28 cellular contexts compared by ENCODE assay signal in the genomic region with DNA sequence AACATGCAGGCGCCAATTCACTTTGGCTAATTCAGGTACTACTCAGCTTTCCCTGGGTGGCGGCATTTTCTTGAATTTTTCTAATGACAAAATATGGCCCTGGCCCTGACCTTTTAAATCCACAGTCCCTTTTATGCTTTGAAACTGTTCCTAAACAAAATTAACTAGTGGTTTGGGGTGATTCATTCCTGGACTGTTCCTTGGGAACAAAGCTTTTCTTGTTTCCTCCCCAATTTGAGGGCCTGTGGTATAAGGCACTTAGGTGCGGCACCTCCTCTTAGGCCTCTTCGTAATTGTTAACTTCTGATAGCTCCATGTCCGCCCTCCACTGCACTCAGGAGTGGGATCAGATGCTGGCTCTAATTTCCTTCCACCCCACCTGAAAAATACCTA. TPM values are rescaled to one million over a fixed set of nuclear protein-coding genes. Genes with fewer than 3 reads are reported as not detected.
DNase-seq lines count a peak whose midpoint lies in the region; FAIRE-seq and TF ChIP-seq lines count a peak whose summit lies in the region.
"Had no signal": no experiment of that assay in that cellular context is flagged by ENCODE, and none has a peak within 500 bp of the region (broad histone marks: within the 10 kb centered on the region; RNA-seq: fewer than 3 reads in every experiment).

No MANE protein-coding gene starts in this region.

- peaks cover 8% of the 10 kb centered on the region for H3K4me1 Mint-ChIP-seq in MCF 10A (ENCODE audit: insufficient read depth, unreplicated experiment)

- TF ChIP-seq POLR2A in breast epithelium (IDR thresholded peaks at IDR 0.05), result no peak

- no peak overlapping the region for H3K27ac ChIP-seq in breast epithelium
- peak overlapping the region; percentile 9 for H3K27ac ChIP-seq in layer of hippocampus (ENCODE audit: low read depth, low read length)
- H3K27ac ChIP-seq: A549, esophagus muscularis mucosa, gastroesophageal sphincter, HL-60 had no signal

- no TSS peak for BruUV-seq in MCF 10A (replicated peaks; lab: Mats Ljungman, UMichigan)

- H3K36me3 Mint-ChIP-seq in MCF 10A (ENCODE audit: insufficient read depth, unreplicated experiment), result peaks cover 6% of the 10 kb centered on the region

- H3K4me1 ChIP-seq in breast epithelium, result no peaks in the 10 kb centered on the region
- H3K4me1 ChIP-seq: A549, esophagus muscularis mucosa, gastroesophageal sphincter had no signal

- no peaks in the 10 kb centered on the region for H3K9me3 ChIP-seq in breast epithelium
- H3K9me3 ChIP-seq: A549, esophagus muscularis mucosa, gastroesophageal sphincter had no signal

- no peaks in the 10 kb centered on the region for H3K27me3 ChIP-seq in breast epithelium
- H3K27me3 ChIP-seq in layer of hippocampus (ENCODE audit: control insufficient read depth, insufficient read depth, low read length), result no peaks in the 10 kb centered on the region
- H3K27me3 ChIP-seq: esophagus muscularis mucosa, gastroesophageal sphincter had no signal

- H3K4me3 Mint-ChIP-seq in MCF 10A (ENCODE audit: unreplicated experiment), result no peak overlapping the region
- H3K4me3 Mint-ChIP-seq: activated CD8-positive, alpha-beta T cell treated with anti-CD3 and anti-CD28 coated beads for 36 hours; activated naive CD8-positive, alpha-beta T cell treated with anti-CD3 and anti-CD28 coated beads for 36 hours; endodermal cell had no signal

- POLR2A ChIA-PET in MCF 10A (lab: Yijun Ruan, JAX), result no interaction called here

- TF ChIP-seq CTCF in MCF 10A (IDR thresholded peaks at IDR 0.05; ENCODE audit: unreplicated experiment), result no peak
- no peak for TF ChIP-seq CTCF in breast epithelium (IDR thresholded peaks at IDR 0.05)

- no peaks in the 10 kb centered on the region for H3K9me3 Mint-ChIP-seq in MCF 10A (ENCODE audit: unreplicated experiment)
- H3K9me3 Mint-ChIP-seq: activated CD8-positive, alpha-beta T cell treated with anti-CD3 and anti-CD28 coated beads for 36 hours; activated naive CD8-positive, alpha-beta T cell treated with anti-CD3 and anti-CD28 coated beads for 36 hours; endodermal cell had no signal

- no peaks in the 10 kb centered on the region for H3K27me3 Mint-ChIP-seq in MCF 10A (ENCODE audit: insufficient read depth, unreplicated experiment)
- H3K27me3 Mint-ChIP-seq: activated CD8-positive, alpha-beta T cell treated with anti-CD3 and anti-CD28 coated beads for 36 hours; activated naive CD8-positive, alpha-beta T cell treated with anti-CD3 and anti-CD28 coated beads for 36 hours had no signal

- no peaks in the 10 kb centered on the region for H3K36me3 ChIP-seq in breast epithelium

- DNase-seq in MCF 10A (ENCODE audit: unreplicated experiment), result no peak
- no peak for DNase-seq in breast epithelium (ENCODE audit: low spot score in 2 of 2)
- DNase-seq in astrocyte of the hippocampus (ENCODE audit: low read depth, low spot score), result peak; percentile 67
- DNase-seq in urothelium cell line (ENCODE audit: low spot score), result peak; percentile 13
- no peak for DNase-seq in Kasumi-1 (lab: John Stamatoyannopoulos, UW)
- no peak for DNase-seq in activated CD4-positive, alpha-beta T cell treated with anti-CD3 and anti-CD28 coated beads for 1 hour
- DNase-seq in anterior cingulate cortex (lab: John Stamatoyannopoulos, UW), result no peak
- DNase-seq: activated CD8-positive, alpha-beta T cell treated with anti-CD3 and anti-CD28 coated beads for 36 hours; activated effector memory CD4-positive, alpha-beta T cell treated with Interleukin-2 at 50 U/mL for 16 hours; activated naive CD8-positive, alpha-beta T cell treated with anti-CD3 and anti-CD28 coated beads for 36 hours; activated T-cell treated with anti-CD3 and anti-CD28 coated beads for 4 hours; GOT3; hypothalamus; IMR-90; NCI-H2081; NCI-H510A treated with DMSO at 0.1 percent for 48 hours; SHP77 treated with DMSO at 0.1 percent for 48 hours; small intestine; stimulated activated CD4-positive, alpha-beta T cell treated with anti-CD3 and anti-CD28 coated beads, Interleukin-2, amount 100 ng/mL, for 24 hours; substantia nigra had no signal

- CTCF ChIA-PET in MCF 10A (lab: Yijun Ruan, JAX), result interaction anchor here (0.6 kb wide), 2 partner anchors 14 to 173 kb away, joined by 3 read pairs; no protein-coding TSS in a partner anchor

- no peak for FAIRE-seq in urothelium cell line (lab: Jason Lieb, UNC)
- FAIRE-seq: A549, colon, kidney, small intestine had no signal

- peak overlapping the region; percentile 62 for H3K27ac Mint-ChIP-seq in MCF 10A (ENCODE audit: low read depth, unreplicated experiment)
- H3K27ac Mint-ChIP-seq: activated CD8-positive, alpha-beta T cell treated with anti-CD3 and anti-CD28 coated beads for 36 hours; activated naive CD8-positive, alpha-beta T cell treated with anti-CD3 and anti-CD28 coated beads for 36 hours; endodermal cell had no signal

- intact Hi-C loops in MCF 10A (cut with micrococcal nuclease) (no loop called here), breast epithelium (cut with DNase I; ENCODE audit: low total_unique reads) (no loop called here)

- no peak overlapping the region for H3K4me3 ChIP-seq in breast epithelium
- H3K4me3 ChIP-seq: A549, esophagus muscularis mucosa, gastroesophageal sphincter had no signal

RNA-seq across cellular contexts. Expression of a gene that starts 40.6 kb away (rescaled TPM):
- total RNA-seq in MCF 10A (2022) (6.7 and 8.6 TPM in 2 replicates), breast epithelium (1 to 10 TPM in 2 of 3 donors, under 1 TPM in 1; 0.48 to 7.3 (median 6.2) TPM)

Comparison
In these comparisons a context has a peak if more than half of its experiments do, and no peak if none do; other contexts are left out.
1. DNase-seq: peak in astrocyte of the hippocampus (single experiment) and urothelium cell line (single experiment); none in MCF 10A (single experiment), breast epithelium (0 of 2), Kasumi-1 (0 of 2), activated CD4-positive, alpha-beta T cell treated with anti-CD3 and anti-CD28 coated beads for 1 hour (single experiment) and anterior cingulate cortex (0 of 58).